ENCODE assay signal across 17 cellular contexts in genomic region chr5:23007226-23007625, GRCh38.
"Had no signal": no experiment of that assay in that cellular context is flagged by ENCODE, and none has a peak within 500 bp of the region (broad histone marks: within the 10 kb centered on the region; RNA-seq: fewer than 3 reads in every experiment).

No MANE protein-coding gene starts in this region.

- H3K36me3 ChIP-seq: esophagus muscularis mucosa, left ventricle myocardium inferior, neural progenitor cell, ovary, tibial artery had no signal

- H3K9me3 ChIP-seq: esophagus muscularis mucosa, left ventricle myocardium inferior, ovary, tibial artery had no signal

- H3K27me3 ChIP-seq: esophagus muscularis mucosa, neural progenitor cell, ovary, tibial artery had no signal

- DNase-seq: activated CD4-positive, alpha-beta T cell treated with anti-CD3 and anti-CD28 coated beads, Interleukin-2, amount 50 U/mL, for 4 hours; activated CD4-positive, CD25-positive, alpha-beta regulatory T cell treated with anti-CD3 and anti-CD28 coated beads, Interleukin-2, amount 50 U/mL, for 72 hours; activated CD8-positive, alpha-beta memory T cell treated with anti-CD3 and anti-CD28 coated beads, Interleukin-2, amount 10 ng/mL, durations not matched to agents 7 days and 5 days; activated effector memory CD4-positive, alpha-beta T cell treated with anti-CD3 and anti-CD28 coated beads, Interleukin-2, amount 50 U/mL, for 16 hours; activated T-cell treated with anti-CD3 and anti-CD28 coated beads, Interleukin-2, amount 50 U/mL, for 4 hours; amniotic stem cell; cerebellar nuclear complex; foreskin melanocyte; head of caudate nucleus; left ventricle myocardium inferior; ovary; stimulated activated CD4-positive, alpha-beta T cell treated with anti-CD3 and anti-CD28 coated beads, Interleukin-15, amount 100 ng/mL, for 24 hours; T-helper 9 cell; tibial artery had no signal

- ATAC-seq: activated CD8-positive, alpha-beta memory T cell treated with anti-CD3 and anti-CD28 coated beads, Interleukin-2, amount 10 ng/mL, durations not matched to agents 7 days and 5 days; activated naive CD4-positive, alpha-beta T cell treated with anti-CD3 and anti-CD28 coated beads, Interleukin-2, amount 50 U/mL, for 72 hours; activated T-cell treated with anti-CD3 and anti-CD28 coated beads, Interleukin-2, amount 50 U/mL, for 4 hours had no signal

- H3K27ac ChIP-seq: left ventricle myocardium inferior, neural progenitor cell, ovary, tibial artery had no signal

- H3K4me1 ChIP-seq: left ventricle myocardium inferior, neural progenitor cell, tibial artery had no signal

- H3K4me3 ChIP-seq: esophagus muscularis mucosa, left ventricle myocardium inferior, neural progenitor cell, ovary, tibial artery had no signal
